Comparison of ENCODE assay signal across 23 cellular contexts in the genomic region with DNA sequence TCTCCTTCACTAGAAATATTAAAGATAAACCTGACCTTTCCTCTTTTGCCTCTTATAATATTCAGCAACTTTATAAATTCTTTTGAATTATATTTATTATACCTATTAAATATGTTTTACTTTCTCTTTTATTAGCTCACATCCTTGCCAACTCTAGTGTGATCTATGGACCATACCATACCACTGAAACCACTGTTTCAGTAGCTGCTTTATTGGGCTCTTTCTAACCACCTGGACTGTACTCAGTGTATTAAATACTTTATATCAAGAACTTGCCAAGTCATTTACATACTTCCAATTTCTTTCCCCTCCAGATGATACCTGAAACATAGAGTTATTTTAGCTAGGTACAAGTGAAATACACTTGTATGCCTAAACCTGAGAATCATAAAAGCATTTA.
"Had no signal": no experiment of that assay in that cellular context is flagged by ENCODE, and none has a peak within 500 bp of the region (broad histone marks: within the 10 kb centered on the region; RNA-seq: fewer than 3 reads in every experiment).

No MANE protein-coding gene starts in this region.

- DNase-seq: activated CD4-positive, alpha-beta memory T cell treated with anti-CD3 and anti-CD28 coated beads for 36 hours; activated CD4-positive, alpha-beta T cell treated with anti-CD3 and anti-CD28 coated beads, Interleukin-2, amount 10 ng/mL, durations not matched to agents 7 days and 5 days; activated CD4-positive, CD25-positive, alpha-beta regulatory T cell; activated CD8-positive, alpha-beta memory T cell treated with anti-CD3 and anti-CD28 coated beads for 24 hours; activated gamma-delta T cell treated with Interleukin-2 at 50 U/mL for 16 hours; activated naive CD4-positive, alpha-beta T cell treated with anti-CD3 and anti-CD28 coated beads, Interleukin-2, amount 10 ng/mL, durations not matched to agents 7 days and 5 days; activated naive CD8-positive, alpha-beta T cell treated with anti-CD3 and anti-CD28 coated beads, Interleukin-2, amount 10 ng/mL, durations not matched to agents 7 days and 5 days; activated T-cell treated with anti-CD3 and anti-CD28 coated beads for 4 hours; activated T-cell treated with anti-CD3 and anti-CD28 coated beads, Interleukin-2, amount 50 U/mL, for 72 hours; adrenal gland; anterior cingulate cortex; cerebellar nuclear complex; NCI-H1105 treated with DMSO at 0.1 percent for 48 hours; NCI-H1436 treated with DMSO at 0.1 percent for 48 hours; NCI-H187; NCI-H2081; NCI-H774; SIG-M5; T-helper 2 cell; T1000 had no signal

- H3K27me3 Mint-ChIP-seq: activated CD4-positive, alpha-beta memory T cell treated with anti-CD3 and anti-CD28 coated beads for 36 hours; activated CD4-positive, alpha-beta T cell treated with anti-CD3 and anti-CD28 coated beads, Interleukin-2, amount 10 ng/mL, durations not matched to agents 7 days and 5 days; activated naive CD4-positive, alpha-beta T cell treated with anti-CD3 and anti-CD28 coated beads, Interleukin-2, amount 10 ng/mL, durations not matched to agents 7 days and 5 days; activated naive CD8-positive, alpha-beta T cell treated with anti-CD3 and anti-CD28 coated beads, Interleukin-2, amount 10 ng/mL, durations not matched to agents 7 days and 5 days had no signal

- H3K4me1 Mint-ChIP-seq: activated CD4-positive, alpha-beta T cell treated with anti-CD3 and anti-CD28 coated beads, Interleukin-2, amount 10 ng/mL, durations not matched to agents 7 days and 5 days; activated naive CD4-positive, alpha-beta T cell treated with anti-CD3 and anti-CD28 coated beads, Interleukin-2, amount 10 ng/mL, durations not matched to agents 7 days and 5 days; activated naive CD8-positive, alpha-beta T cell treated with anti-CD3 and anti-CD28 coated beads, Interleukin-2, amount 10 ng/mL, durations not matched to agents 7 days and 5 days had no signal

- H3K27me3 ChIP-seq: adrenal gland had no signal

- H3K27ac Mint-ChIP-seq: activated CD4-positive, alpha-beta memory T cell treated with anti-CD3 and anti-CD28 coated beads for 36 hours; activated CD4-positive, alpha-beta T cell treated with anti-CD3 and anti-CD28 coated beads, Interleukin-2, amount 10 ng/mL, durations not matched to agents 7 days and 5 days; activated naive CD4-positive, alpha-beta T cell treated with anti-CD3 and anti-CD28 coated beads, Interleukin-2, amount 10 ng/mL, durations not matched to agents 7 days and 5 days; activated naive CD8-positive, alpha-beta T cell treated with anti-CD3 and anti-CD28 coated beads, Interleukin-2, amount 10 ng/mL, durations not matched to agents 7 days and 5 days; activated T-cell treated with anti-CD3 and anti-CD28 coated beads, Interleukin-2, amount 50 U/mL, for 72 hours; activated T-helper 2 cell treated with anti-CD3 and anti-CD28 coated beads, Interferon-gamma antibody, Interleukin-2, Interleukin-4, amounts not matched to agents 10 μg/mL and 5 μg/mL and 100 μg/mL, durations not matched to agents 14 hours and 24 hours and 36 hours had no signal

- ATAC-seq: activated T-cell treated with anti-CD3 and anti-CD28 coated beads, Interleukin-2, amount 50 U/mL, for 72 hours had no signal

- FAIRE-seq: colon, TTC549 had no signal

- H3K4me1 ChIP-seq: adrenal gland had no signal

- H3K4me3 ChIP-seq: adrenal gland had no signal

- H3K9me3 ChIP-seq: adrenal gland had no signal

- H3K36me3 Mint-ChIP-seq: activated naive CD4-positive, alpha-beta T cell treated with anti-CD3 and anti-CD28 coated beads, Interleukin-2, amount 10 ng/mL, durations not matched to agents 7 days and 5 days; activated naive CD8-positive, alpha-beta T cell treated with anti-CD3 and anti-CD28 coated beads, Interleukin-2, amount 10 ng/mL, durations not matched to agents 7 days and 5 days had no signal

- H3K27ac ChIP-seq: adrenal gland had no signal

- H3K36me3 ChIP-seq: adrenal gland had no signal

- H3K4me3 Mint-ChIP-seq: activated CD4-positive, alpha-beta memory T cell treated with anti-CD3 and anti-CD28 coated beads for 36 hours; activated CD4-positive, alpha-beta T cell treated with anti-CD3 and anti-CD28 coated beads, Interleukin-2, amount 10 ng/mL, durations not matched to agents 7 days and 5 days; activated naive CD4-positive, alpha-beta T cell treated with anti-CD3 and anti-CD28 coated beads, Interleukin-2, amount 10 ng/mL, durations not matched to agents 7 days and 5 days; activated naive CD8-positive, alpha-beta T cell treated with anti-CD3 and anti-CD28 coated beads, Interleukin-2, amount 10 ng/mL, durations not matched to agents 7 days and 5 days; activated T-cell treated with anti-CD3 and anti-CD28 coated beads, Interleukin-2, amount 50 U/mL, for 72 hours had no signal
